ENCODE assay signal across 30 cellular contexts in genomic region chr2:181999911-182000310, GRCh38. TPM values are rescaled to one million over a fixed set of nuclear protein-coding genes. Genes with fewer than 3 reads are reported as not detected.
"Had no signal": no experiment of that assay in that cellular context is flagged by ENCODE, and none has a peak within 500 bp of the region (broad histone marks: within the 10 kb centered on the region; RNA-seq: fewer than 3 reads in every experiment).

No MANE protein-coding gene starts in this region.

- H3K27me3 Mint-ChIP-seq: progenitor cell of endocrine pancreas had no signal

- H3K27ac ChIP-seq: neural progenitor cell, ovary, parathyroid adenoma, psoas muscle, skin epidermis, spleen, stomach, thoracic aorta, thyroid gland, tibial nerve, upper lobe of left lung, vagina had no signal

- H3K36me3 ChIP-seq: neural progenitor cell, ovary, spleen, stomach, thoracic aorta, thyroid gland, tibial nerve, upper lobe of left lung, vagina had no signal

- H3K4me1 ChIP-seq: parathyroid adenoma, psoas muscle, spleen, stomach, thyroid gland, tibial nerve, upper lobe of left lung, vagina had no signal

- H3K4me2 ChIP-seq: neural progenitor cell, smooth muscle cell had no signal

- H3K27ac Mint-ChIP-seq: natural killer cell; nephron; neural progenitor cell; progenitor cell of endocrine pancreas; stimulated activated effector memory CD8-positive, alpha-beta T cell treated with anti-CD3 and anti-CD28 coated beads, Interleukin-12 subunit alpha, Interleukin-12 subunit beta, amount 100 ng/mL, for 72 hours; stimulated activated naive B cell treated with anti-CD40 and anti-IgM and Interleukin-4, amounts not matched to agents 10 μg/mL and 1 μg/mL and 100 μg/mL, for 72 hours; stimulated activated naive CD8-positive, alpha-beta T cell treated with anti-CD3 and anti-CD28 coated beads, Interleukin-15, Interleukin-2, amounts not matched to agents 100 ng/mL and 50 ng/mL, for 24 hours had no signal

- H3K9me3 Mint-ChIP-seq: nephron; neural progenitor cell; stimulated activated effector memory CD8-positive, alpha-beta T cell treated with anti-CD3 and anti-CD28 coated beads, Interleukin-12 subunit alpha, Interleukin-12 subunit beta, amount 100 ng/mL, for 72 hours; stimulated activated naive B cell treated with anti-CD40 and anti-IgM and Interleukin-4, amounts not matched to agents 10 μg/mL and 1 μg/mL and 100 μg/mL, for 72 hours; stimulated activated naive CD8-positive, alpha-beta T cell treated with anti-CD3 and anti-CD28 coated beads, Interleukin-15, Interleukin-2, amounts not matched to agents 100 ng/mL and 50 ng/mL, for 24 hours had no signal

- H3K4me1 Mint-ChIP-seq: natural killer cell; neural progenitor cell; stimulated activated effector memory CD8-positive, alpha-beta T cell treated with anti-CD3 and anti-CD28 coated beads, Interleukin-12 subunit alpha, Interleukin-12 subunit beta, amount 100 ng/mL, for 72 hours had no signal

- H3K9me3 ChIP-seq: ovary, psoas muscle, spleen, stomach, thoracic aorta, thyroid gland, tibial nerve, upper lobe of left lung, vagina had no signal

- H3K36me3 Mint-ChIP-seq: natural killer cell; neural progenitor cell; stimulated activated effector memory CD8-positive, alpha-beta T cell treated with anti-CD3 and anti-CD28 coated beads, Interleukin-12 subunit alpha, Interleukin-12 subunit beta, amount 100 ng/mL, for 72 hours; stimulated activated naive B cell treated with anti-CD40 and anti-IgM and Interleukin-4, amounts not matched to agents 10 μg/mL and 1 μg/mL and 100 μg/mL, for 72 hours had no signal

- ATAC-seq: natural killer cell; psoas muscle; right cardiac atrium; sciatic nerve; stimulated activated effector memory CD8-positive, alpha-beta T cell treated with anti-CD3 and anti-CD28 coated beads, Interleukin-12 subunit alpha, Interleukin-12 subunit beta, amount 100 ng/mL, for 72 hours; stimulated activated naive B cell treated with anti-CD40 and anti-IgM and Interleukin-4, amounts not matched to agents 10 μg/mL and 1 μg/mL and 100 μg/mL, for 72 hours had no signal

- H3K27me3 ChIP-seq: neural progenitor cell, ovary, spleen, stomach, thyroid gland, tibial nerve, upper lobe of left lung, vagina had no signal

- FAIRE-seq: urothelium cell line had no signal

- H3K4me3 ChIP-seq: neural progenitor cell, ovary, psoas muscle, skin epidermis, smooth muscle cell, spleen, stomach, thoracic aorta, thyroid gland, tibial nerve, upper lobe of left lung, vagina had no signal

- H3K4me3 Mint-ChIP-seq: natural killer cell; nephron; neural progenitor cell; stimulated activated effector memory CD8-positive, alpha-beta T cell treated with anti-CD3 and anti-CD28 coated beads, Interleukin-12 subunit alpha, Interleukin-12 subunit beta, amount 100 ng/mL, for 72 hours; stimulated activated naive B cell treated with anti-CD40 and anti-IgM and Interleukin-4, amounts not matched to agents 10 μg/mL and 1 μg/mL and 100 μg/mL, for 72 hours; stimulated activated naive CD8-positive, alpha-beta T cell treated with anti-CD3 and anti-CD28 coated beads, Interleukin-15, Interleukin-2, amounts not matched to agents 100 ng/mL and 50 ng/mL, for 24 hours had no signal

- DNase-seq: natural killer cell; occipital lobe; ovary; posterior cingulate gyrus; psoas muscle; right cardiac atrium; spleen; stimulated activated CD4-positive, alpha-beta T cell treated with anti-CD3 and anti-CD28 coated beads, Interleukin-12 subunit alpha, Interleukin-12 subunit beta, amount 100 ng/mL, for 4 hours; stimulated activated CD4-positive, alpha-beta T cell treated with anti-CD3 and anti-CD28 coated beads, Interleukin-1b, Interleukin-23, amount 100 ng/mL, for 48 hours; stimulated activated CD4-positive, alpha-beta T cell treated with anti-CD3 and anti-CD28 coated beads, Interleukin-4, amount 100 ng/mL, for 24 hours; stimulated activated naive B cell treated with anti-CD40 and anti-IgM and Interleukin-4, amounts not matched to agents 10 μg/mL and 1 μg/mL and 100 μg/mL, for 72 hours; stimulated activated naive CD4-positive, alpha-beta T cell treated with Interleukin-2 at 50 U/mL for 16 hours; stomach; thyroid gland; trophoblast cell; upper lobe of left lung had no signal

RNA-seq across cellular contexts. Expression of gene PPP1R1C, which starts 14.3 kb away (rescaled TPM):
- total RNA-seq: natural killer cell, thoracic aorta, vagina had no signal
- polyA plus RNA-seq: neural cell had no signal
